19 cellular contexts compared by ENCODE assay signal in the genomic region with DNA sequence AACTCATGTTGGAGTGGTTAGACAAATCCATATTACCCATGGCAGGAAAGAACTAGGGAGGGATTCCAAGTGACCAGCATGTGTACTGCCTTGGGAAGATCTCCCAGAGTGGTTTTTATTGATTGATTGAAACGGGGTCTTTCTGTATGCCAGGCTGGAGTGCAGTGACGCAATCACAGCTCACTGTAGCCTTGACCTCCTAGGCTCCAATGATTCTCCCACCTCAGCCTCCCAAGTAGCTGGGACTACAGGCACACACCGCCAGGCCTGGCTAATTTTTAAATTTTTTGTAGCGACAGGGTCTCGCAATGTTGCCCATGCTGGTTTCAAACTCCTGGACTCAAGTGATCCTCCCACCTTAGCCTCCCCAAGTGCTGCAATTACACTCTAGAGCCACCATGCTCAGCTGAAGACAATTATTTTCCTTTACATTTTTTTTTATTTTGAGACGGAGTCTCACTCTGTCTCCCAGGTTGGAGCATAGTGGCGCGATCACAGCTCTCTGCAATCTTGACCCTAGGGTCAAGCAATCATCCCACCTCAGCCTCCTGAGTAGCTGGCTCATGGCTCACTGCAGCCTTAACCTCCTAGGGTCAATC. TPM values are rescaled to one million over a fixed set of nuclear protein-coding genes. Genes with fewer than 3 reads are reported as not detected.
DNase-seq lines count a peak whose midpoint lies in the region; ATAC-seq, FAIRE-seq and TF ChIP-seq lines count a peak whose summit lies in the region.
"Had no signal": no experiment of that assay in that cellular context is flagged by ENCODE, and none has a peak within 500 bp of the region (broad histone marks: within the 10 kb centered on the region; RNA-seq: fewer than 3 reads in every experiment).

No MANE protein-coding gene starts in this region.

- TF ChIP-seq CTCF in HepG2 (CRISPR knock-in tag; IDR thresholded peaks at IDR 0.05) = no peak
- no peak for TF ChIP-seq CTCF in right lobe of liver (IDR thresholded peaks at IDR 0.05)
- TF ChIP-seq CTCF in PC-9 (conservative IDR thresholded peaks at IDR 0.05) = no peak

- POLR2A ChIA-PET in HepG2 (lab: Yijun Ruan, JAX) (interaction anchor here (0.6 to 5.2 kb wide), 7 partner anchors 14 to 132 kb away, joined by 3 to 71 read pairs (median 7); a partner anchor contains a TSS), PC-9 (lab: Charles Lee; ENCODE audit: unreplicated experiment) (no interaction called here)

- H3K4me3 Mint-ChIP-seq in effector memory CD8-positive, alpha-beta T cell = no peak overlapping the region
- no peak overlapping the region for H3K4me3 Mint-ChIP-seq in activated T-helper 2 cell treated with anti-CD3 and anti-CD28 coated beads, Interferon-gamma antibody, Interleukin-2, Interleukin-4, amounts not matched to agents 10 μg/mL and 5 μg/mL and 100 μg/mL, durations not matched to agents 14 hours and 24 hours and 36 hours (ENCODE audit: low read depth)

- H3K27me3 ChIP-seq in HepG2 (ENCODE audit: control insufficient read depth in 1 of 2, insufficient read depth in 2 of 2, low read length in 2 of 2) (no peaks in the 10 kb centered on the region; a peak in 1 of 5 replicates), right lobe of liver (no peaks in the 10 kb centered on the region), PC-9 (ENCODE audit: insufficient read depth, low read depth) (no peaks in the 10 kb centered on the region)
- H3K27me3 ChIP-seq: cardiac muscle cell, pancreas, vagina had no signal

- no peaks in the 10 kb centered on the region for H3K27me3 Mint-ChIP-seq in effector memory CD8-positive, alpha-beta T cell
- no peaks in the 10 kb centered on the region for H3K27me3 Mint-ChIP-seq in activated T-helper 2 cell treated with anti-CD3 and anti-CD28 coated beads, Interferon-gamma antibody, Interleukin-2, Interleukin-4, amounts not matched to agents 10 μg/mL and 5 μg/mL and 100 μg/mL, durations not matched to agents 14 hours and 24 hours and 36 hours (ENCODE audit: low read depth)
- H3K27me3 Mint-ChIP-seq: stimulated activated naive CD8-positive, alpha-beta T cell treated with anti-CD3 and anti-CD28 coated beads, Interleukin-15, Interleukin-2, amounts not matched to agents 100 ng/mL and 50 ng/mL, for 24 hours had no signal

- peak overlapping the region; percentile 98 to 100 for H3K27ac Mint-ChIP-seq in effector memory CD8-positive, alpha-beta T cell
- H3K27ac Mint-ChIP-seq in activated T-helper 2 cell treated with anti-CD3 and anti-CD28 coated beads, Interferon-gamma antibody, Interleukin-2, Interleukin-4, amounts not matched to agents 10 μg/mL and 5 μg/mL and 100 μg/mL, durations not matched to agents 14 hours and 24 hours and 36 hours = no peak overlapping the region

- H3K36me3 Mint-ChIP-seq in effector memory CD8-positive, alpha-beta T cell (ENCODE audit: insufficient read depth) = peaks cover 38% of the 10 kb centered on the region
- H3K36me3 Mint-ChIP-seq in activated T-helper 2 cell treated with anti-CD3 and anti-CD28 coated beads, Interferon-gamma antibody, Interleukin-2, Interleukin-4, amounts not matched to agents 10 μg/mL and 5 μg/mL and 100 μg/mL, durations not matched to agents 14 hours and 24 hours and 36 hours (ENCODE audit: low read depth) = peaks cover 25% of the 10 kb centered on the region

- in situ Hi-C loops in HepG2 (cut with HindIII; ENCODE audit: extremely low pct_ligation_motif_present, low pct_unique_long_range_greater_than_20kb) = loop anchor here (10.0 kb wide), 1 partner anchor 60 kb away; no protein-coding TSS in a partner anchor

- H4K20me1 ChIP-seq in HepG2 (ENCODE audit: insufficient read depth, low read length) (peaks cover 5% of the 10 kb centered on the region; the same call in 1 of the 2 replicates), PC-9 (ENCODE audit: insufficient read depth) (no peaks in the 10 kb centered on the region; the same call in 1 of the 2 replicates)

- H3K9ac ChIP-seq in HepG2 (ENCODE audit: insufficient read depth, low read depth, low read length) = peak overlapping the region; percentile 90; the same call in 1 of the 2 replicates

- no peak for DNase-seq in HepG2 (ENCODE audit: low spot score)
- no peak for DNase-seq in right lobe of liver
- no peak for DNase-seq in PC-9
- DNase-seq in effector memory CD8-positive, alpha-beta T cell = no peak
- no peak for DNase-seq in activated T-helper 2 cell treated with anti-CD3 and anti-CD28 coated beads, Interferon-gamma antibody, Interleukin-2, Interleukin-4, amounts not matched to agents 10 μg/mL and 5 μg/mL and 100 μg/mL, durations not matched to agents 14 hours and 24 hours and 36 hours (ENCODE audit: low spot score)
- DNase-seq in central memory CD4-positive, alpha-beta T cell = no peak
- DNase-seq: DMS 273 treated with DMSO at 0.1 percent for 48 hours; effector CD8-positive, alpha-beta T cell; left cardiac atrium; NCI-H1694 treated with DMSO at 0.1 percent for 48 hours; pancreas had no signal

- BruUV-seq in HepG2 (replicated peaks; lab: Mats Ljungman, UMichigan) (no TSS peak), PC-9 (replicated peaks; lab: Mats Ljungman, UMichigan) (no TSS peak)

- H3K79me2 ChIP-seq in HepG2 (ENCODE audit: insufficient read depth, low read length) (peaks cover 30% of the 10 kb centered on the region), PC-9 (ENCODE audit: low read depth) (peaks cover 41% of the 10 kb centered on the region)

- H3K9me3 ChIP-seq in HepG2 (ENCODE audit: low read length) (no peaks in the 10 kb centered on the region), right lobe of liver (no peaks in the 10 kb centered on the region), PC-9 (ENCODE audit: insufficient read depth, low read depth) (no peaks in the 10 kb centered on the region)
- H3K9me3 ChIP-seq: pancreas, vagina had no signal

- TF ChIP-seq POLR2A in HepG2 (IDR thresholded peaks at IDR 0.05; ENCODE audit: insufficient read depth in 1 of 2, low read depth in 2 of 2, low read length in 2 of 2) (no peak), right lobe of liver (IDR thresholded peaks at IDR 0.05) (no peak)

- H3K9me3 Mint-ChIP-seq in effector memory CD8-positive, alpha-beta T cell = no peaks in the 10 kb centered on the region
- H3K9me3 Mint-ChIP-seq in activated T-helper 2 cell treated with anti-CD3 and anti-CD28 coated beads, Interferon-gamma antibody, Interleukin-2, Interleukin-4, amounts not matched to agents 10 μg/mL and 5 μg/mL and 100 μg/mL, durations not matched to agents 14 hours and 24 hours and 36 hours = no peaks in the 10 kb centered on the region
- H3K9me3 Mint-ChIP-seq: activated naive CD4-positive, alpha-beta T cell treated with anti-CD3 and anti-CD28 coated beads, Interleukin-2, amount 50 U/mL, for 72 hours; stimulated activated naive CD8-positive, alpha-beta T cell treated with anti-CD3 and anti-CD28 coated beads, Interleukin-15, Interleukin-2, amounts not matched to agents 100 ng/mL and 50 ng/mL, for 24 hours had no signal

- CTCF ChIA-PET in HepG2 (lab: Yijun Ruan, JAX; ENCODE audit: low intra/inter-chr PET ratio, low total read pairs) = no interaction called here
- CTCF ChIA-PET in PC-9 (lab: Charles Lee) = interaction anchor here (1.8 kb wide), 1 partner anchor 16 kb away, joined by 9 read pairs; no protein-coding TSS in a partner anchor

- H3K4me1 Mint-ChIP-seq in effector memory CD8-positive, alpha-beta T cell (ENCODE audit: low read depth in 2 of 2) = peaks cover 29 to 31% of the 10 kb centered on the region in 2 donors
- H3K4me1 Mint-ChIP-seq in activated T-helper 2 cell treated with anti-CD3 and anti-CD28 coated beads, Interferon-gamma antibody, Interleukin-2, Interleukin-4, amounts not matched to agents 10 μg/mL and 5 μg/mL and 100 μg/mL, durations not matched to agents 14 hours and 24 hours and 36 hours (ENCODE audit: low read depth) = peaks cover 31% of the 10 kb centered on the region

- FAIRE-seq in HepG2 (lab: Jason Lieb, UNC) = no peak
- FAIRE-seq: pancreas had no signal

- no peak overlapping the region for H3K4me3 ChIP-seq in HepG2 (replicated peaks in 1 of 3; ENCODE audit: insufficient read depth in 1 of 3, low read depth in 2 of 3, low read length in 3 of 3)
- H3K4me3 ChIP-seq in right lobe of liver = no peak overlapping the region
- H3K4me3 ChIP-seq in PC-9 = no peak overlapping the region
- H3K4me3 ChIP-seq: cardiac muscle cell, vagina had no signal

- TF ChIP-seq RAD21 in HepG2 (CRISPR knock-in tag; IDR thresholded peaks at IDR 0.05) = no peak

- peak in 1 of 2 experiments; percentile 22; a peak in 1 of 4 replicates for TF ChIP-seq EP300 in HepG2 (IDR thresholded peaks at IDR 0.05; ENCODE audit: low read depth in 2 of 2, low read length in 2 of 2)
- TF ChIP-seq EP300 in HepG2 (CRISPR knock-in tag; IDR thresholded peaks at IDR 0.05; ENCODE audit: borderline replicate concordance) = no peak

- 62% methylated on average over 8 of the region's 8 CpGs for WGBS in HepG2 (ENCODE audit: low lambda C conversion rate)
- 70% methylated on average over 8 of the region's 8 CpGs for WGBS in right lobe of liver (ENCODE audit: insufficient coverage, low coverage, low lambda C conversion rate, missing lambda C conversion rate)

- peak overlapping the region; percentile 72 for H3K4me2 ChIP-seq in HepG2 (ENCODE audit: low read depth, low read length)
- peak overlapping the region; percentile 73 for H3K4me2 ChIP-seq in PC-9

- intact Hi-C loops in HepG2 (cut with micrococcal nuclease; ENCODE audit: unreplicated experiment) (no loop called here), right lobe of liver (cut with DNase I) (no loop called here), PC-9 (cut with micrococcal nuclease; ENCODE audit: unreplicated experiment) (no loop called here)
- intact Hi-C loops in activated T-helper 2 cell treated with anti-CD3 and anti-CD28 coated beads, Interferon-gamma antibody, Interleukin-2, Interleukin-4, amounts not matched to agents 10 μg/mL and 5 μg/mL and 100 μg/mL, durations not matched to agents 14 hours and 24 hours and 36 hours (cut with micrococcal nuclease) = no loop called here

- H3K27ac ChIP-seq in HepG2 (ENCODE audit: extremely low read length, insufficient read depth, low read length) (peak overlapping the region; percentile 87), right lobe of liver (peak overlapping the region in 1 of 3 donors; percentile 7), PC-9 (no peak overlapping the region)
- H3K27ac ChIP-seq: cardiac muscle cell, pancreas, vagina had no signal

- ATAC-seq in HepG2 (no peak), right lobe of liver (no peak), GM21619 (IDR thresholded peaks at IDR 0.05; ENCODE audit: unreplicated experiment) (no peak), GM21528 (IDR thresholded peaks at IDR 0.05; ENCODE audit: low FRiP score, unreplicated experiment) (no peak)
- ATAC-seq in effector memory CD8-positive, alpha-beta T cell (replicated peaks) = no peak
- ATAC-seq: activated naive CD4-positive, alpha-beta T cell treated with anti-CD3 and anti-CD28 coated beads, Interleukin-2, amount 50 U/mL, for 72 hours; left cardiac atrium; pancreas had no signal

- H3K4me1 ChIP-seq in HepG2 (ENCODE audit: insufficient read depth, low read length) (peaks cover 57% of the 10 kb centered on the region), right lobe of liver (peaks cover 2 to 28% (median 11%) of the 10 kb centered on the region in 4 donors), PC-9 (replicated peaks; ENCODE audit: insufficient read depth) (peaks cover 16% of the 10 kb centered on the region; the same call in 1 of the 2 replicates)

- peaks cover 28% of the 10 kb centered on the region; the same call in 1 of the 2 replicates for H3F3A ChIP-seq in PC-9 (ENCODE audit: insufficient read depth, low read depth)

- H2AFZ ChIP-seq in HepG2 (ENCODE audit: low read length) (no peak overlapping the region), PC-9 (no peak overlapping the region)

- no peaks in the 10 kb centered on the region for H3K9me2 ChIP-seq in PC-9 (ENCODE audit: insufficient read depth)

- H3K36me3 ChIP-seq in HepG2 (replicated peaks in 1 of 2; ENCODE audit: control insufficient read depth in 1 of 2, insufficient read depth in 2 of 2, low read length in 2 of 2) (peaks cover 3 to 19% of the 10 kb centered on the region in 2 experiments; a peak in 4 of 5 replicates), right lobe of liver (peaks cover 0 to 8% (median 3%) of the 10 kb centered on the region in 4 donors), PC-9 (ENCODE audit: low read depth) (0 out of 2 replicates have a peak, but pooled peaks cover 4% of the 10 kb centered on the region)
- H3K36me3 ChIP-seq: cardiac muscle cell, pancreas had no signal

RNA-seq across cellular contexts. Expression of a gene that starts 2.5 kb away (rescaled TPM):
- total RNA-seq in HepG2 (2016; rRNA removed; fragmentation: Illumina TruSeq; extraction: Trizol) (18.7 and 26.9 TPM in 2 replicates), right lobe of liver (10 to 100 TPM; 13.8 to 18.0 (median 15.7) TPM), PC-9 (2021) (39.2 and 45.5 TPM in 2 replicates)
- 9.7 and 10.5 TPM in 2 replicates for total RNA-seq in HepG2 (2016; cell fraction: cytosol; rRNA removed; fragmentation: Illumina TruSeq; extraction: Trizol; ENCODE audit: low read depth)
- 17.2 and 28.2 TPM in 2 replicates for total RNA-seq in HepG2 (2016; cell fraction: insoluble cytoplasmic fraction; rRNA removed; fragmentation: Illumina TruSeq; extraction: Trizol)
- 18.3 and 23.2 TPM in 2 replicates for total RNA-seq in HepG2 (2016; cell fraction: membrane; rRNA removed; fragmentation: Illumina TruSeq; extraction: Trizol)
- total RNA-seq in HepG2 (2016; cell fraction: nucleus; rRNA removed; fragmentation: Illumina TruSeq; extraction: Trizol) = 23.0 and 27.8 TPM in 2 replicates
- polyA plus RNA-seq in HepG2 (2011; rRNA removed) = 50.8 and 55.5 TPM in 2 replicates
- 41.4 and 47.9 TPM in 2 replicates for polyA plus RNA-seq in HepG2 (2011; cell fraction: cytosol; rRNA removed)
- 102 and 118 TPM in 2 replicates for polyA plus RNA-seq in HepG2 (2011; cell fraction: nucleus; rRNA removed)
- 22.8 and 25.7 TPM in 2 replicates for polyA plus RNA-seq in HepG2 (2012)
- 8.4 and 10.1 TPM in 2 replicates for polyA plus RNA-seq in HepG2 (2016; cell fraction: cytosol; fragmentation: Illumina TruSeq; extraction: Trizol; ENCODE audit: low read depth)
- 19.7 and 21.2 TPM in 2 replicates for polyA plus RNA-seq in HepG2 (2016; cell fraction: insoluble cytoplasmic fraction; fragmentation: Illumina TruSeq; extraction: Trizol; ENCODE audit: low read depth)
- 18.3 and 18.4 TPM in 2 replicates for polyA plus RNA-seq in HepG2 (2016; cell fraction: membrane; fragmentation: Illumina TruSeq; extraction: Trizol; ENCODE audit: low read depth)
- polyA plus RNA-seq in HepG2 (2016; cell fraction: nucleus; fragmentation: Illumina TruSeq; extraction: Trizol; ENCODE audit: insufficient read depth, low read depth) = 62.7 and 64.3 TPM in 2 replicates
- polyA minus RNA-seq in HepG2 (2011; rRNA and poly(A)+ RNA removed; ENCODE audit: low replicate concordance) = 28.1 and 44.6 TPM in 2 replicates
- 13.8 and 15.3 TPM in 2 replicates for polyA minus RNA-seq in HepG2 (2011; cell fraction: cytosol; rRNA and poly(A)+ RNA removed)
- polyA minus RNA-seq in HepG2 (2011; cell fraction: nucleus; rRNA and poly(A)+ RNA removed) = 21.1 and 21.4 TPM in 2 replicates
- total RNA-seq in activated T-helper 2 cell treated with anti-CD3 and anti-CD28 coated beads, Interferon-gamma antibody, Interleukin-2, Interleukin-4, amounts not matched to agents 10 μg/mL and 5 μg/mL and 100 μg/mL, durations not matched to agents 14 hours and 24 hours and 36 hours = 20.4 and 20.9 TPM in 2 replicates

RNA-seq across cellular contexts. Expression of a gene that starts 13.8 kb away (rescaled TPM):
- 0.07 TPM in 1 of 2 replicates, not detected in the other for total RNA-seq in HepG2 (2016; rRNA removed; fragmentation: Illumina TruSeq; extraction: Trizol)
- not detected in 2 replicates for total RNA-seq in HepG2 (2016; cell fraction: cytosol; rRNA removed; fragmentation: Illumina TruSeq; extraction: Trizol; ENCODE audit: low read depth)
- total RNA-seq in HepG2 (2016; cell fraction: insoluble cytoplasmic fraction; rRNA removed; fragmentation: Illumina TruSeq; extraction: Trizol) = not detected in 2 replicates
- not detected in 2 replicates for total RNA-seq in HepG2 (2016; cell fraction: membrane; rRNA removed; fragmentation: Illumina TruSeq; extraction: Trizol)
- not detected in 2 replicates for total RNA-seq in HepG2 (2016; cell fraction: nucleus; rRNA removed; fragmentation: Illumina TruSeq; extraction: Trizol)
- polyA plus RNA-seq in HepG2 (2011; rRNA removed) = 0.05 TPM in 1 of 2 replicates, not detected in the other
- 0.04 and 0.10 TPM in 2 replicates for polyA plus RNA-seq in HepG2 (2011; cell fraction: cytosol; rRNA removed)
- 0.45 and 0.47 TPM in 2 replicates for polyA plus RNA-seq in HepG2 (2011; cell fraction: nucleus; rRNA removed)
- polyA plus RNA-seq in HepG2 (2012) = 0.47 and 0.64 TPM in 2 replicates
- not detected in 2 replicates for polyA plus RNA-seq in HepG2 (2016; cell fraction: cytosol; fragmentation: Illumina TruSeq; extraction: Trizol; ENCODE audit: low read depth)
- polyA plus RNA-seq in HepG2 (2016; cell fraction: insoluble cytoplasmic fraction; fragmentation: Illumina TruSeq; extraction: Trizol; ENCODE audit: low read depth) = not detected in 2 replicates
- polyA plus RNA-seq in HepG2 (2016; cell fraction: membrane; fragmentation: Illumina TruSeq; extraction: Trizol; ENCODE audit: low read depth) = not detected in 2 replicates
- polyA plus RNA-seq in HepG2 (2016; cell fraction: nucleus; fragmentation: Illumina TruSeq; extraction: Trizol; ENCODE audit: insufficient read depth, low read depth) = not detected in 2 replicates
- polyA minus RNA-seq in HepG2 (2011; rRNA and poly(A)+ RNA removed; ENCODE audit: low replicate concordance) = 0.09 and 0.40 TPM in 2 replicates
- not detected in 2 replicates for polyA minus RNA-seq in HepG2 (2011; cell fraction: cytosol; rRNA and poly(A)+ RNA removed)
- not detected in 2 replicates for polyA minus RNA-seq in HepG2 (2011; cell fraction: nucleus; rRNA and poly(A)+ RNA removed)
- 1 to 10 TPM in 1 of 6 experiments, not detected in 5; 1.5 TPM for total RNA-seq in right lobe of liver
- total RNA-seq in PC-9 (2021) = not detected in 2 replicates
- total RNA-seq in activated T-helper 2 cell treated with anti-CD3 and anti-CD28 coated beads, Interferon-gamma antibody, Interleukin-2, Interleukin-4, amounts not matched to agents 10 μg/mL and 5 μg/mL and 100 μg/mL, durations not matched to agents 14 hours and 24 hours and 36 hours = 0.21 and 0.59 TPM in 2 replicates
- total RNA-seq: mononuclear cell, NCI-H460, vagina had no signal

RNA-seq across cellular contexts. Expression of a gene that starts 15.4 kb away (rescaled TPM):
- total RNA-seq in HepG2 (2016; rRNA removed; fragmentation: Illumina TruSeq; extraction: Trizol) (45.7 and 59.1 TPM in 2 replicates), right lobe of liver (10 to 100 TPM; 20.3 to 26.8 (median 22.1) TPM), PC-9 (2021) (59.3 and 87.4 TPM in 2 replicates)
- total RNA-seq in HepG2 (2016; cell fraction: cytosol; rRNA removed; fragmentation: Illumina TruSeq; extraction: Trizol; ENCODE audit: low read depth) = 12.2 and 14.1 TPM in 2 replicates
- total RNA-seq in HepG2 (2016; cell fraction: insoluble cytoplasmic fraction; rRNA removed; fragmentation: Illumina TruSeq; extraction: Trizol) = 42.7 and 60.0 TPM in 2 replicates
- total RNA-seq in HepG2 (2016; cell fraction: membrane; rRNA removed; fragmentation: Illumina TruSeq; extraction: Trizol) = 45.9 and 46.8 TPM in 2 replicates
- total RNA-seq in HepG2 (2016; cell fraction: nucleus; rRNA removed; fragmentation: Illumina TruSeq; extraction: Trizol) = 42.7 and 44.6 TPM in 2 replicates
- 44.5 and 49.3 TPM in 2 replicates for polyA plus RNA-seq in HepG2 (2011; rRNA removed)
- polyA plus RNA-seq in HepG2 (2011; cell fraction: cytosol; rRNA removed) = 39.5 and 41.0 TPM in 2 replicates
- 121 and 131 TPM in 2 replicates for polyA plus RNA-seq in HepG2 (2011; cell fraction: nucleus; rRNA removed)
- 37.8 and 38.4 TPM in 2 replicates for polyA plus RNA-seq in HepG2 (2012)
- 7.6 and 9.2 TPM in 2 replicates for polyA plus RNA-seq in HepG2 (2016; cell fraction: cytosol; fragmentation: Illumina TruSeq; extraction: Trizol; ENCODE audit: low read depth)
- polyA plus RNA-seq in HepG2 (2016; cell fraction: insoluble cytoplasmic fraction; fragmentation: Illumina TruSeq; extraction: Trizol; ENCODE audit: low read depth) = 50.4 and 54.3 TPM in 2 replicates
- polyA plus RNA-seq in HepG2 (2016; cell fraction: membrane; fragmentation: Illumina TruSeq; extraction: Trizol; ENCODE audit: low read depth) = 32.8 and 36.7 TPM in 2 replicates
- 81.5 and 96.7 TPM in 2 replicates for polyA plus RNA-seq in HepG2 (2016; cell fraction: nucleus; fragmentation: Illumina TruSeq; extraction: Trizol; ENCODE audit: insufficient read depth, low read depth)
- 65.3 and 85.1 TPM in 2 replicates for polyA minus RNA-seq in HepG2 (2011; rRNA and poly(A)+ RNA removed; ENCODE audit: low replicate concordance)
- 25.4 and 26.4 TPM in 2 replicates for polyA minus RNA-seq in HepG2 (2011; cell fraction: cytosol; rRNA and poly(A)+ RNA removed)
- 47.9 and 72.6 TPM in 2 replicates for polyA minus RNA-seq in HepG2 (2011; cell fraction: nucleus; rRNA and poly(A)+ RNA removed)
- 107 and 113 TPM in 2 replicates for total RNA-seq in activated T-helper 2 cell treated with anti-CD3 and anti-CD28 coated beads, Interferon-gamma antibody, Interleukin-2, Interleukin-4, amounts not matched to agents 10 μg/mL and 5 μg/mL and 100 μg/mL, durations not matched to agents 14 hours and 24 hours and 36 hours

RNA-seq across cellular contexts. Expression of a gene that starts 35.2 kb away (rescaled TPM):
- total RNA-seq in HepG2 (2016; rRNA removed; fragmentation: Illumina TruSeq; extraction: Trizol) (52.1 and 60.9 TPM in 2 replicates), right lobe of liver (10 to 100 TPM; 22.3 to 35.9 (median 32.0) TPM), PC-9 (2021) (59.6 and 61.7 TPM in 2 replicates)
- total RNA-seq in HepG2 (2016; cell fraction: cytosol; rRNA removed; fragmentation: Illumina TruSeq; extraction: Trizol; ENCODE audit: low read depth) = 13.2 and 14.5 TPM in 2 replicates
- 46.2 and 61.5 TPM in 2 replicates for total RNA-seq in HepG2 (2016; cell fraction: insoluble cytoplasmic fraction; rRNA removed; fragmentation: Illumina TruSeq; extraction: Trizol)
- total RNA-seq in HepG2 (2016; cell fraction: membrane; rRNA removed; fragmentation: Illumina TruSeq; extraction: Trizol) = 33.7 and 33.9 TPM in 2 replicates
- 43.5 and 47.5 TPM in 2 replicates for total RNA-seq in HepG2 (2016; cell fraction: nucleus; rRNA removed; fragmentation: Illumina TruSeq; extraction: Trizol)
- polyA plus RNA-seq in HepG2 (2011; rRNA removed) = 15.2 and 16.1 TPM in 2 replicates
- 9.1 and 10.0 TPM in 2 replicates for polyA plus RNA-seq in HepG2 (2011; cell fraction: cytosol; rRNA removed)
- 35.4 and 41.3 TPM in 2 replicates for polyA plus RNA-seq in HepG2 (2011; cell fraction: nucleus; rRNA removed)
- 27.8 and 33.4 TPM in 2 replicates for polyA plus RNA-seq in HepG2 (2012)
- 8.6 and 8.7 TPM in 2 replicates for polyA plus RNA-seq in HepG2 (2016; cell fraction: cytosol; fragmentation: Illumina TruSeq; extraction: Trizol; ENCODE audit: low read depth)
- polyA plus RNA-seq in HepG2 (2016; cell fraction: insoluble cytoplasmic fraction; fragmentation: Illumina TruSeq; extraction: Trizol; ENCODE audit: low read depth) = 57.4 and 68.3 TPM in 2 replicates
- 21.7 and 23.2 TPM in 2 replicates for polyA plus RNA-seq in HepG2 (2016; cell fraction: membrane; fragmentation: Illumina TruSeq; extraction: Trizol; ENCODE audit: low read depth)
- 93.7 and 94.2 TPM in 2 replicates for polyA plus RNA-seq in HepG2 (2016; cell fraction: nucleus; fragmentation: Illumina TruSeq; extraction: Trizol; ENCODE audit: insufficient read depth, low read depth)
- 11.5 and 30.7 TPM in 2 replicates for polyA minus RNA-seq in HepG2 (2011; rRNA and poly(A)+ RNA removed; ENCODE audit: low replicate concordance)
- 8.2 and 9.9 TPM in 2 replicates for polyA minus RNA-seq in HepG2 (2011; cell fraction: cytosol; rRNA and poly(A)+ RNA removed)
- polyA minus RNA-seq in HepG2 (2011; cell fraction: nucleus; rRNA and poly(A)+ RNA removed) = 29.7 and 33.2 TPM in 2 replicates
- total RNA-seq in activated T-helper 2 cell treated with anti-CD3 and anti-CD28 coated beads, Interferon-gamma antibody, Interleukin-2, Interleukin-4, amounts not matched to agents 10 μg/mL and 5 μg/mL and 100 μg/mL, durations not matched to agents 14 hours and 24 hours and 36 hours = 177 and 181 TPM in 2 replicates

RNA-seq across cellular contexts. Expression of a gene that starts 42.6 kb away (rescaled TPM):
- total RNA-seq in HepG2 (2016; rRNA removed; fragmentation: Illumina TruSeq; extraction: Trizol) = 6.7 and 7.1 TPM in 2 replicates
- total RNA-seq in HepG2 (2016; cell fraction: cytosol; rRNA removed; fragmentation: Illumina TruSeq; extraction: Trizol; ENCODE audit: low read depth) = 5.6 and 7.4 TPM in 2 replicates
- total RNA-seq in HepG2 (2016; cell fraction: insoluble cytoplasmic fraction; rRNA removed; fragmentation: Illumina TruSeq; extraction: Trizol) = 5.5 and 5.6 TPM in 2 replicates
- total RNA-seq in HepG2 (2016; cell fraction: membrane; rRNA removed; fragmentation: Illumina TruSeq; extraction: Trizol) = 5.5 and 5.6 TPM in 2 replicates
- 5.1 and 5.5 TPM in 2 replicates for total RNA-seq in HepG2 (2016; cell fraction: nucleus; rRNA removed; fragmentation: Illumina TruSeq; extraction: Trizol)
- 5.0 and 6.1 TPM in 2 replicates for polyA plus RNA-seq in HepG2 (2011; rRNA removed)
- polyA plus RNA-seq in HepG2 (2011; cell fraction: cytosol; rRNA removed) = 3.3 and 4.0 TPM in 2 replicates
- 7.3 and 8.7 TPM in 2 replicates for polyA plus RNA-seq in HepG2 (2011; cell fraction: nucleus; rRNA removed)
- polyA plus RNA-seq in HepG2 (2012) = 2.5 and 4.8 TPM in 2 replicates
- polyA plus RNA-seq in HepG2 (2016; cell fraction: cytosol; fragmentation: Illumina TruSeq; extraction: Trizol; ENCODE audit: low read depth) = 1.4 and 1.5 TPM in 2 replicates
- polyA plus RNA-seq in HepG2 (2016; cell fraction: insoluble cytoplasmic fraction; fragmentation: Illumina TruSeq; extraction: Trizol; ENCODE audit: low read depth) = 6.2 and 7.5 TPM in 2 replicates
- polyA plus RNA-seq in HepG2 (2016; cell fraction: membrane; fragmentation: Illumina TruSeq; extraction: Trizol; ENCODE audit: low read depth) = 2.2 and 3.0 TPM in 2 replicates
- 14.2 and 16.9 TPM in 2 replicates for polyA plus RNA-seq in HepG2 (2016; cell fraction: nucleus; fragmentation: Illumina TruSeq; extraction: Trizol; ENCODE audit: insufficient read depth, low read depth)
- polyA minus RNA-seq in HepG2 (2011; rRNA and poly(A)+ RNA removed; ENCODE audit: low replicate concordance) = 11.6 and 25.6 TPM in 2 replicates
- 2.7 and 4.6 TPM in 2 replicates for polyA minus RNA-seq in HepG2 (2011; cell fraction: cytosol; rRNA and poly(A)+ RNA removed)
- 3.9 and 4.5 TPM in 2 replicates for polyA minus RNA-seq in HepG2 (2011; cell fraction: nucleus; rRNA and poly(A)+ RNA removed)
- 1 to 10 TPM in 1 of 6 experiments, under 1 TPM in 5; 0.20 to 1.1 (median 0.40) TPM for total RNA-seq in right lobe of liver
- total RNA-seq in PC-9 (2021) = 14.5 and 15.7 TPM in 2 replicates
- 20.7 and 24.1 TPM in 2 replicates for total RNA-seq in activated T-helper 2 cell treated with anti-CD3 and anti-CD28 coated beads, Interferon-gamma antibody, Interleukin-2, Interleukin-4, amounts not matched to agents 10 μg/mL and 5 μg/mL and 100 μg/mL, durations not matched to agents 14 hours and 24 hours and 36 hours
